8 cellular contexts compared by ENCODE assay signal in genomic region chrX:52574416-52575275, GRCh38. TPM values are rescaled to one million over a fixed set of nuclear protein-coding genes. Genes with fewer than 3 reads are reported as not detected.
DNase-seq lines count a peak whose midpoint lies in the region; ATAC-seq and TF ChIP-seq lines count a peak whose summit lies in the region.

No MANE protein-coding gene starts in this region.

- H3K27me3 ChIP-seq in vagina = no peaks in the 10 kb centered on the region

- no peak overlapping the region for H3K4me3 ChIP-seq in fibroblast of mammary gland (ENCODE audit: control insufficient read depth, low read depth, low read length)
- H3K4me3 ChIP-seq in vagina = no peak overlapping the region

- H3K27ac ChIP-seq in VCaP = no peak overlapping the region
- H3K27ac ChIP-seq in vagina = no peak overlapping the region

- no peaks in the 10 kb centered on the region for H3K4me1 ChIP-seq in vagina

- ATAC-seq in GM19455 (IDR thresholded peaks at IDR 0.05; ENCODE audit: unreplicated experiment) = peak; percentile 68

- TF ChIP-seq CTCF in VCaP (conservative IDR thresholded peaks at IDR 0.05) (peak; percentile 57), fibroblast of mammary gland (conservative IDR thresholded peaks at IDR 0.05; ENCODE audit: control insufficient read depth, insufficient read depth, low read depth, low read length) (peak; percentile 67), vagina (IDR thresholded peaks at IDR 0.05) (peak in 1 of 3 experiments; percentile 42)

- intact Hi-C loops in vagina (cut with DNase I) = loop anchor here (5.0 kb wide), 1 partner anchor 932 kb away; no protein-coding TSS in a partner anchor

- no peaks in the 10 kb centered on the region for H3K36me3 ChIP-seq in vagina

- no peaks in the 10 kb centered on the region for H3K9me3 ChIP-seq in vagina

- TF ChIP-seq POLR2A in vagina (IDR thresholded peaks at IDR 0.05) = no peak

- peak; percentile 81 for DNase-seq in DMS 273 (lab: John Stamatoyannopoulos, UW; ENCODE audit: unreplicated experiment)
- DNase-seq in NCI-H146 (lab: John Stamatoyannopoulos, UW) = peak; percentile 42
- DNase-seq in fibroblast of mammary gland (ENCODE audit: low read depth) = peak; percentile 64
- DNase-seq in non-pigmented ciliary epithelial cell (ENCODE audit: low read depth) = peak; percentile 17
- no peak for DNase-seq in T1000 (lab: John Stamatoyannopoulos, UW)
- no peak for DNase-seq in vagina (ENCODE audit: extremely low spot score in 2 of 2)

RNA-seq across cellular contexts. Expression of gene XAGE1B, which starts 57.8 kb away (rescaled TPM):
- not detected for total RNA-seq in vagina

Comparison
In these comparisons a context has a peak if more than half of its experiments do, and no peak if none do; other contexts are left out.
1. DNase-seq: peak in DMS 273 (single experiment), NCI-H146 (single experiment), fibroblast of mammary gland (single experiment) and non-pigmented ciliary epithelial cell (single experiment); none in T1000 (single experiment) and vagina (0 of 2).